ENCODE assay signal across 31 cellular contexts in the genomic region with DNA sequence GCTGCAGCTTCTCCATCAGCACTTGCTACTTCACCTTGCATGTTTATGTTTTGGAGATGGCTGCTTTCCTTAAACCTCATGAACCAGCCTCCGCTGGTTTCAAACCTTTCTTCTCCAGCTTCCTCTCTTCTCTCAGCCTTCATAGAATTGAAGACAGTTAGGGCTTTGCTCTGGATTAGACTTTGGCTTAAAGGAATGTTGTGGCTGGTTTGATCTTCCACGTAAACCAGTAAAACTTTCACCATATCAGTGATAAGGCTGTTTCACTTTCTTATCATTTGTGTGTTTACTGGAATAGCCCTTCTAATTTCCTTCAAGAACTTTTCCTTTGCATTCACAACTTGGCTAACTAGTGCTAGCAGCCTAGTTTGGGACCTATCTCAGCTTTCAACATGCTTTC. TPM values are rescaled to one million over a fixed set of nuclear protein-coding genes. Genes with fewer than 3 reads are reported as not detected.
"Had no signal": no experiment of that assay in that cellular context is flagged by ENCODE, and none has a peak within 500 bp of the region (broad histone marks: within the 10 kb centered on the region; RNA-seq: fewer than 3 reads in every experiment).

No MANE protein-coding gene starts in this region.

- H3K27ac ChIP-seq: colonic mucosa, dorsolateral prefrontal cortex, esophagus muscularis mucosa, gastrocnemius medialis, right lobe of liver, skin epidermis, suprapubic skin, uterus had no signal

- H3K27me3 ChIP-seq: colonic mucosa, dorsolateral prefrontal cortex, esophagus muscularis mucosa, gastrocnemius medialis, right lobe of liver, suprapubic skin, transverse colon, uterus had no signal

- H3K4me3 ChIP-seq: colonic mucosa, dorsolateral prefrontal cortex, esophagus muscularis mucosa, gastrocnemius medialis, right lobe of liver, skin epidermis, suprapubic skin, transverse colon, uterus had no signal

- ATAC-seq: activated T-cell treated with anti-CD3 and anti-CD28 coated beads, Interleukin-2, amount 50 U/mL, for 4 hours; effector memory CD8-positive, alpha-beta T cell; gastrocnemius medialis; left cardiac atrium; right lobe of liver; stimulated activated effector memory CD8-positive, alpha-beta T cell treated with anti-CD3 and anti-CD28 coated beads, Interleukin-12 subunit alpha, Interleukin-12 subunit beta, amount 100 ng/mL, for 72 hours; stimulated activated naive CD8-positive, alpha-beta T cell treated with anti-CD3 and anti-CD28 coated beads, Interleukin-15, amount 100 ng/mL, for 72 hours; WTC11 had no signal

- H3K36me3 ChIP-seq: colonic mucosa, right lobe of liver, transverse colon, uterus had no signal

- DNase-seq: activated CD8-positive, alpha-beta memory T cell treated with anti-CD3 and anti-CD28 coated beads, Interleukin-2, amount 50 U/mL, for 48 hours; activated naive CD4-positive, alpha-beta T cell; activated naive CD8-positive, alpha-beta T cell treated with anti-CD3 and anti-CD28 coated beads for 36 hours; activated T-cell treated with anti-CD3 and anti-CD28 coated beads, Interleukin-2, amount 50 U/mL, for 4 hours; amniotic stem cell; colonic mucosa; dorsolateral prefrontal cortex; effector memory CD8-positive, alpha-beta T cell; gastrocnemius medialis; hippocampal formation; left cardiac atrium; naive B cell; occipital lobe; posterior cingulate gyrus; right lobe of liver; stimulated activated CD4-positive, alpha-beta T cell treated with anti-CD3 and anti-CD28 coated beads, Interleukin-2, amount 100 ng/mL, for 24 hours; stimulated activated naive CD8-positive, alpha-beta T cell treated with anti-CD3 and anti-CD28 coated beads, Interleukin-15, amount 100 ng/mL, for 72 hours; transverse colon; uterus had no signal

- H3K4me1 ChIP-seq: colonic mucosa, esophagus muscularis mucosa, gastrocnemius medialis, uterus had no signal

- FAIRE-seq: bronchial epithelial cell, islet of Langerhans had no signal

- H3K9me3 ChIP-seq: colonic mucosa, esophagus muscularis mucosa, gastrocnemius medialis, right lobe of liver, suprapubic skin, transverse colon, uterus had no signal

RNA-seq across cellular contexts. Expression of a gene that starts 11.7 kb away (rescaled TPM):
- total RNA-seq: activated CD8-positive, alpha-beta memory T cell treated with anti-CD3 and anti-CD28 coated beads for 36 hours; activated T-cell treated with anti-CD3 and anti-CD28 coated beads, Interleukin-2, amount 50 U/mL, for 4 hours; activated T-helper 2 cell treated with anti-CD3 and anti-CD28 coated beads, Interferon-gamma antibody, Interleukin-2, Interleukin-4, amounts not matched to agents 10 μg/mL and 5 μg/mL and 100 μg/mL, durations not matched to agents 14 hours and 24 hours and 36 hours; bronchial epithelial cell; colonic mucosa; esophagus muscularis mucosa; gastrocnemius medialis; left cardiac atrium; lower leg skin; mononuclear cell; neural crest cell; occipital lobe; transverse colon; uterus had no signal

RNA-seq across cellular contexts. Expression of a gene that starts 25.4 kb away (rescaled TPM):
- total RNA-seq: activated T-helper 2 cell treated with anti-CD3 and anti-CD28 coated beads, Interferon-gamma antibody, Interleukin-2, Interleukin-4, amounts not matched to agents 10 μg/mL and 5 μg/mL and 100 μg/mL, durations not matched to agents 14 hours and 24 hours and 36 hours; bronchial epithelial cell; mononuclear cell; transverse colon had no signal
